In the genomic region with DNA sequence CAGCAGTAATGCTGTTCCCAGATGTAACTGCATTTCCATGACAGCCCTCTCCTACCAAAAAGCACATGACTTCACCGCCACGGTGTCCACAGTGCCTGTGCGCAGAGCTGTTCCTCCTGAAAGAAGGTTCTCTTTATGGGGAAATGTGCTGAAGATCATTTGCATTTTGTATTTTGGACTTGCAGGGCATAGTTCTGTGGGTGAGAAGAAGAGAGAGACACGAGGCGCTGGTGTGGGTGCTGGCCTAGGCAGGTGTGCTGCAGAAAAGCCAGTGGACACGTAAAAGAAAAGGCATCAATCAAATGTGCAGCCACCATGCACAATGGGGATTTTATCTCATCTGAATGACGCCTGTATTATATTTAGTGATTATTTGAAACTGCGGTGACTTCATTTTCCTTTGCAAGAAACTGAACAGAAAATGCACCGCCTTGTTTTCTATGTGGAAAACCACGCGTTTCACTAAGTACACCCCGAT, we compare ENCODE assay signal across 10 cellular contexts. TPM values are rescaled to one million over a fixed set of nuclear protein-coding genes. Genes with fewer than 3 reads are reported as not detected.
DNase-seq lines count a peak whose midpoint lies in the region; ATAC-seq and TF ChIP-seq lines count a peak whose summit lies in the region.
"Had no signal": no experiment of that assay in that cellular context is flagged by ENCODE, and none has a peak within 500 bp of the region (broad histone marks: within the 10 kb centered on the region; RNA-seq: fewer than 3 reads in every experiment).

No MANE protein-coding gene starts in this region.

- peaks cover 6% of the 10 kb centered on the region for H3K27me3 ChIP-seq in GM23248 (replicated peaks; ENCODE audit: insufficient read depth)

- H3K4me2 ChIP-seq in GM23248 (ENCODE audit: unreplicated experiment): no peak overlapping the region

- no peaks in the 10 kb centered on the region for H3K36me3 ChIP-seq in GM23248 (ENCODE audit: low read depth)

- H3F3A ChIP-seq in GM23248 (ENCODE audit: insufficient read depth): no peaks in the 10 kb centered on the region

- 69 to 73% methylated on average over 12 of the region's 12 CpGs for WGBS in GM23248 (ENCODE audit: low coverage in 1 of 2, low lambda C conversion rate in 2 of 2, missing lambda C conversion rate in 2 of 2), 2 experiments

- no peaks in the 10 kb centered on the region for H3K36me3 Mint-ChIP-seq in natural killer cell treated with Interleukin-12 subunit alpha and Interleukin-12 subunit beta and Interleukin-15 and Interleukin-18, amount 100 ng/mL, for 72 hours

- intact Hi-C loops in left colon (cut with DNase I, micrococcal nuclease): loop anchor here in 1 of 2 donors (5.0 kb wide), 1 partner anchor 73 kb away; no protein-coding TSS in a partner anchor

- peaks cover 8 to 11% of the 10 kb centered on the region in 2 donors for H3K4me1 Mint-ChIP-seq in natural killer cell treated with Interleukin-12 subunit alpha and Interleukin-12 subunit beta and Interleukin-15 and Interleukin-18, amount 100 ng/mL, for 72 hours (ENCODE audit: low read depth in 2 of 2)

- no peaks in the 10 kb centered on the region for H3K9me3 ChIP-seq in GM23248 (ENCODE audit: low read depth)

- H2AFZ ChIP-seq in GM23248: no peak overlapping the region

- no peak overlapping the region for H3K27ac ChIP-seq in GM23248

- no peaks in the 10 kb centered on the region for H3K4me1 ChIP-seq in GM23248 (ENCODE audit: insufficient read depth)

- in situ Hi-C loops in GM23248 (cut with MboI): no loop called here

- no peaks in the 10 kb centered on the region for H3K9me2 ChIP-seq in GM23248 (ENCODE audit: insufficient read depth)

- DNase-seq in COLO668 (lab: John Stamatoyannopoulos, UW; ENCODE audit: unreplicated experiment) (peak; percentile 69), left colon (peak in 1 of 2 donors; percentile 30), GM23248 (no peak), GF-D8 (lab: John Stamatoyannopoulos, UW) (no peak), ureter (ENCODE audit: low spot score) (no peak)
- DNase-seq in natural killer cell treated with Interleukin-12 subunit alpha and Interleukin-12 subunit beta and Interleukin-15 and Interleukin-18, amount 100 ng/mL, for 72 hours (ENCODE audit: low spot score): no peak
- DNase-seq: Calu3, NCI-H446 had no signal

- H3K27me3 Mint-ChIP-seq in natural killer cell treated with Interleukin-12 subunit alpha and Interleukin-12 subunit beta and Interleukin-15 and Interleukin-18, amount 100 ng/mL, for 72 hours: no peaks in the 10 kb centered on the region

- H3K9me3 Mint-ChIP-seq in natural killer cell treated with Interleukin-12 subunit alpha and Interleukin-12 subunit beta and Interleukin-15 and Interleukin-18, amount 100 ng/mL, for 72 hours: no peaks in the 10 kb centered on the region

- no peak overlapping the region for H3K4me3 ChIP-seq in GM23248

- H4K20me1 ChIP-seq in GM23248 (ENCODE audit: insufficient read depth): no peaks in the 10 kb centered on the region

- ATAC-seq in HG03432 (IDR thresholded peaks at IDR 0.05; ENCODE audit: unreplicated experiment): peak; percentile 62
- peak; percentile 26 for ATAC-seq in left colon
- ATAC-seq in natural killer cell treated with Interleukin-12 subunit alpha and Interleukin-12 subunit beta and Interleukin-15 and Interleukin-18, amount 100 ng/mL, for 72 hours: no peak

- no peak overlapping the region for H3K9ac ChIP-seq in GM23248

- no peak overlapping the region for H3K4me3 Mint-ChIP-seq in natural killer cell treated with Interleukin-12 subunit alpha and Interleukin-12 subunit beta and Interleukin-15 and Interleukin-18, amount 100 ng/mL, for 72 hours

- no peak overlapping the region for H3K27ac Mint-ChIP-seq in natural killer cell treated with Interleukin-12 subunit alpha and Interleukin-12 subunit beta and Interleukin-15 and Interleukin-18, amount 100 ng/mL, for 72 hours

- H3K79me2 ChIP-seq in GM23248 (ENCODE audit: insufficient read depth): no peaks in the 10 kb centered on the region

- peak; percentile 56 for TF ChIP-seq POLR2A in GM19193 (IDR thresholded peaks at IDR 0.05; ENCODE audit: extremely low read depth, insufficient read depth, insufficient read length)

RNA-seq across cellular contexts. Expression of a gene that starts 21.3 kb away (rescaled TPM):
- 100 to 1,000 TPM in 1 of 2 donors, 10 to 100 TPM in 1; 63.5 to 171 TPM for total RNA-seq in left colon
- not detected in 2 replicates for total RNA-seq in GM23248 (2014; rRNA removed; shearing (Covaris generic))
- polyA plus RNA-seq in GM23248 (2016; fragmentation: Nextera tagmentation; extraction: Ambion mirVana): 0.23 TPM in 1 of 2 replicates, not detected in the other
- 48.0 TPM for total RNA-seq in ureter
- total RNA-seq in natural killer cell treated with Interleukin-12 subunit alpha and Interleukin-12 subunit beta and Interleukin-15 and Interleukin-18, amount 100 ng/mL, for 72 hours: 10 to 100 TPM; 17.2 to 22.5 TPM

RNA-seq across cellular contexts. Expression of a gene that starts 38.9 kb away (rescaled TPM):
- total RNA-seq in left colon: 1 to 10 TPM; 3.3 to 7.4 TPM
- 0.32 TPM in 1 of 2 replicates, not detected in the other for total RNA-seq in GM23248 (2014; rRNA removed; shearing (Covaris generic))
- 0.14 TPM in 1 of 2 replicates, not detected in the other for polyA plus RNA-seq in GM23248 (2016; fragmentation: Nextera tagmentation; extraction: Ambion mirVana)
- 7.8 TPM for total RNA-seq in ureter
- under 1 TPM in 1 of 2 donors, not detected in 1; 0.25 TPM for total RNA-seq in natural killer cell treated with Interleukin-12 subunit alpha and Interleukin-12 subunit beta and Interleukin-15 and Interleukin-18, amount 100 ng/mL, for 72 hours

Comparison
In these comparisons a context has a peak if more than half of its experiments do, and no peak if none do; other contexts are left out.
1. ATAC-seq: peak in HG03432 (single experiment) and left colon (single experiment); none in natural killer cell treated with Interleukin-12 subunit alpha and Interleukin-12 subunit beta and Interleukin-15 and Interleukin-18, amount 100 ng/mL, for 72 hours (0 of 2).
2. RNA of a gene that starts 21.3 kb away (total RNA-seq): 63.5 to 171 TPM in left colon, 48.0 TPM in ureter (single experiment) and 17.2 to 22.5 TPM in natural killer cell treated with Interleukin-12 subunit alpha and Interleukin-12 subunit beta and Interleukin-15 and Interleukin-18, amount 100 ng/mL, for 72 hours; not detected in GM23248; every median in the first group is over 10 times any median in the second.